ENCODE assay signal across 9 cellular contexts in the genomic region with DNA sequence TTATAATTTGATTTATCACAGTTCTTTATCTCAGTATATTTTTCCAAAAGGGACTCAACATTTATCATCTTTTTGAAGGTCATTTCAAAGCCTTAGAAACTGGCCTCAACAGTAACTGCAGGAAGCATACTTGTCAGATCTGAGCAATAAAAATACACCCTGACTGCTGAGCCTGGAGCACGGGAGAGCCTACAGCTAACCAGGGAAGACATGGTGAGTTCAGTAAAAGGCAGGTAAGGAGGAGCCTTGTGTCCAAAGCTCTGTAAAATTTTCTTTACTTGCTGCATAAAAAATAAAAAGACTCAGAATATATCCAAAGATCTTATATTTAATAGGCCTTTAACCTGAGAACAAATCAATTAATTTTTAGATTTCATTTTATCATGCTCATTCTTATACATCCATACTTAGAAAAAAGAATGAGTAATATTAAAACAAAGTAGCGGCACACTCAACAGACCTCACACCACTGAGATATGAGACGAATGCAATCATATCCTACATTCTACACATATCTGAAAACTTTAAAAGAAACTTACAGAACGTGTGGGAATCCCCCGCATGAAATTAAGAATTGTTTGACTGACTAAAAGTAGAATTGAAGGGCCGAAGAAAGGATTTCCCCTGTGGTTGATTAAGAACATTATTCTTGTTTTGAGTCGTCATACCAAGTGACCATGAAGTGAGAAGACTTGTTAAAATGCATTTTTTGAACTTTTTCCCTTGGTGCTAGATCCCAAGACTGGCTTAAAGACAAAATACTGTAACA.
DNase-seq lines count a peak whose midpoint lies in the region; ATAC-seq, FAIRE-seq and TF ChIP-seq lines count a peak whose summit lies in the region.
"Had no signal": no experiment of that assay in that cellular context is flagged by ENCODE, and none has a peak within 500 bp of the region (broad histone marks: within the 10 kb centered on the region; RNA-seq: fewer than 3 reads in every experiment).

No MANE protein-coding gene starts in this region.

- peak overlapping the region; percentile 74 to 82 for H3K4me3 Mint-ChIP-seq in activated T-cell treated with anti-CD3 and anti-CD28 coated beads, Interleukin-2, amount 50 U/mL, for 72 hours

- H3K36me3 Mint-ChIP-seq in activated T-cell treated with anti-CD3 and anti-CD28 coated beads, Interleukin-2, amount 50 U/mL, for 72 hours (ENCODE audit: insufficient read depth in 2 of 2) = peaks cover 13 to 37% of the 10 kb centered on the region in 2 donors

- peak; percentile 85 for FAIRE-seq in GM12891 (lab: Jason Lieb, UNC)

- no peak for DNase-seq in GM12891 (ENCODE audit: insufficient read length, low spot score)
- peak; percentile 50 to 55 for DNase-seq in activated T-cell treated with anti-CD3 and anti-CD28 coated beads, Interleukin-2, amount 50 U/mL, for 72 hours
- DNase-seq in SHP77 (lab: John Stamatoyannopoulos, UW) = no peak
- DNase-seq in NCI-H128 (lab: John Stamatoyannopoulos, UW; ENCODE audit: unreplicated experiment) = no peak
- no peak for DNase-seq in NCI-H1930 (lab: John Stamatoyannopoulos, UW)
- DNase-seq in NCI-H524 (lab: John Stamatoyannopoulos, UW) = no peak
- DNase-seq: NCI-H82 had no signal

- H3K27me3 Mint-ChIP-seq in activated T-cell treated with anti-CD3 and anti-CD28 coated beads, Interleukin-2, amount 50 U/mL, for 72 hours (ENCODE audit: low read depth) = no peaks in the 10 kb centered on the region

- TF ChIP-seq POLR2A in GM12891 (IDR thresholded peaks at IDR 0.05; ENCODE audit: low read depth, low read length) = no peak

- ATAC-seq in GM19395 (IDR thresholded peaks at IDR 0.05; ENCODE audit: unreplicated experiment) = peak; percentile 75
- peak; percentile 57 for ATAC-seq in HG03039 (IDR thresholded peaks at IDR 0.05; ENCODE audit: unreplicated experiment)
- ATAC-seq in activated T-cell treated with anti-CD3 and anti-CD28 coated beads, Interleukin-2, amount 50 U/mL, for 72 hours (replicated peaks in 1 of 2) = peak; percentile 86 to 90

- H3K9me3 Mint-ChIP-seq in activated T-cell treated with anti-CD3 and anti-CD28 coated beads, Interleukin-2, amount 50 U/mL, for 72 hours = no peaks in the 10 kb centered on the region

- H3K27ac Mint-ChIP-seq in activated T-cell treated with anti-CD3 and anti-CD28 coated beads, Interleukin-2, amount 50 U/mL, for 72 hours = peak overlapping the region; percentile 100

- H3K4me1 Mint-ChIP-seq in activated T-cell treated with anti-CD3 and anti-CD28 coated beads, Interleukin-2, amount 50 U/mL, for 72 hours (ENCODE audit: low read depth) = peaks cover 95% of the 10 kb centered on the region

TF ChIP-seq in GM12891, 5 proteins besides CTCF, POLR2A, EP300 and RAD21:
- TF ChIP-seq TAF1 (IDR thresholded peaks at IDR 0.05; ENCODE audit: low read depth, low read length) (no peak), PAX5 (IDR thresholded peaks at IDR 0.05; ENCODE audit: insufficient read depth, low read length, severe bottlenecking) (no peak), POLR2AphosphoS5 (IDR thresholded peaks at IDR 0.05; ENCODE audit: low read depth, low read length) (no peak), SPI1 (IDR thresholded peaks at IDR 0.05; ENCODE audit: low read depth, low read length) (no peak), POU2F2 (IDR thresholded peaks at IDR 0.05; ENCODE audit: low read depth, low read length) (no peak)

Comparison
In these comparisons a context has a peak if more than half of its experiments do, and no peak if none do; other contexts are left out.
1. DNase-seq: peak in activated T-cell treated with anti-CD3 and anti-CD28 coated beads, Interleukin-2, amount 50 U/mL, for 72 hours (2 of 2); none in GM12891 (single experiment), SHP77 (0 of 2), NCI-H128 (single experiment), NCI-H1930 (0 of 2) and NCI-H524 (0 of 2).
2. Peak in every context shown above with its lines, with median percentiles within 50 percentile points of each other: ATAC-seq.